Comparison of ENCODE assay signal across 8 cellular contexts in the genomic region with DNA sequence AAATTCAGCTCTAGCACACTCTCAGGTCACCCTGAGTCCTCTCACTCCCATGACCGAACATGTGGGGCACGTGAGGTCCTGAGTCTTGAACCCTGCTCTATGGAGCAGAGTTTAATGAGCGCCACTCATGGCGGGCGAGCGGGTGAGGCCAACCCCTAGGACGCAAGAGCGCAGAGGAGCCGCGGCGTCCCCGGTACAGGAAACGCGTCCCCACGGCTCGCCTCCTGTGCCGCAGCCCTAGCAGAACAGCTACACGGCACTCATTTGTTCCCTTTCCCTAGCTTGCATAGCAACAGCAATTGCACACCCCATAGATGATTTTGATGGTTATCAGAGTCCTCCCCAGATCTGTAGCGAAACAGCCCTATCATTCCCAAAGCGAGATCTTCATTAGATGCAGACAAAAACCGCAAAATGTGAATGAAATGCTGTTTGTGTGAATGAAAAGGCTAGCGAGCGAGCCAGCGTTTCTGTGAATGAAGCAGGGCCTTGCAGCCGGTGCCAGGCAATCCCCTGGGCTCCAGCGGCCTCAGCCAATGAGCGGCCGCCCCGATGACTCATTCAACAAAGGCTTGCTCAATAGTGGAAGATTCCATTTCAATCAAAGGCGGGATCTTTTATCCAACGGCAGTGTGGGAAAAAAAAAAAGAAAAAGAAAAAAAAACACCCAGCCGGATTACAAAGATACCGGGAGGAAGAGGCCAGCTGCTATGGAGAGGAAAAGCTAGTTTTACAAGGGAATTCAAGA. TPM values are rescaled to one million over a fixed set of nuclear protein-coding genes. Genes with fewer than 3 reads are reported as not detected.
DNase-seq lines count a peak whose midpoint lies in the region; FAIRE-seq and TF ChIP-seq lines count a peak whose summit lies in the region.

No MANE protein-coding gene starts in this region.

- peak; percentile 47 for FAIRE-seq in bronchial epithelial cell (lab: Jason Lieb, UNC)

- H3K4me3 ChIP-seq in bronchial epithelial cell (ENCODE audit: low read depth, low read length) (peak overlapping the region; percentile 33), iPS-11a (ENCODE audit: low read depth, low read length) (peak overlapping the region; percentile 39), rectal smooth muscle tissue (ENCODE audit: low read length) (peak overlapping the region; percentile 66)

- in situ Hi-C loops in GM13976 (cut with MboI; ENCODE audit: low sequenced_read_pairs, unreplicated experiment), result no loop called here

- H3K27me3 ChIP-seq in bronchial epithelial cell (ENCODE audit: control insufficient read depth, insufficient read depth, low read length), result peaks cover 7% of the 10 kb centered on the region
- peaks cover 11% of the 10 kb centered on the region for H3K27me3 ChIP-seq in rectal smooth muscle tissue (ENCODE audit: control insufficient read depth, insufficient read depth, low read length)

- TF ChIP-seq CTCF in GM13976 (IDR thresholded peaks at IDR 0.05; ENCODE audit: borderline replicate concordance, control extremely low read depth, extremely low read depth, insufficient read depth, missing control alignments), result no peak
- no peak for TF ChIP-seq CTCF in bronchial epithelial cell (IDR thresholded peaks at IDR 0.05; ENCODE audit: insufficient read depth, low read length, severe bottlenecking)

- H3K27ac ChIP-seq in rectal smooth muscle tissue (ENCODE audit: low read depth, low read length), result peak overlapping the region; percentile 26

- H3K9ac ChIP-seq in rectal smooth muscle tissue (ENCODE audit: low read length), result no peak overlapping the region

- DNase-seq in GM13976 (ENCODE audit: low spot score) (peak; percentile 45), NCI-H128 (lab: John Stamatoyannopoulos, UW; ENCODE audit: unreplicated experiment) (peak; percentile 86), SKM-1 treated with dmso at 0.1 percent for 144 hours (lab: John Stamatoyannopoulos, UW; ENCODE audit: unreplicated experiment) (peak; percentile 48), bronchial epithelial cell (ENCODE audit: low read depth) (peak; percentile 85), NCI-H187 treated with DMSO at 0.1 percent for 48 hours (lab: John Stamatoyannopoulos, UW) (no peak)
- DNase-seq in effector CD8-positive, alpha-beta T cell (lab: John Stamatoyannopoulos, UW), result no peak

- H3K4me1 ChIP-seq in rectal smooth muscle tissue (ENCODE audit: control insufficient read depth, insufficient read depth, low read length), result peaks cover 14% of the 10 kb centered on the region

- H3K36me3 ChIP-seq in bronchial epithelial cell (ENCODE audit: control insufficient read depth, insufficient read depth, low read length), result no peaks in the 10 kb centered on the region
- no peaks in the 10 kb centered on the region for H3K36me3 ChIP-seq in rectal smooth muscle tissue (ENCODE audit: control insufficient read depth, insufficient read depth, low read length)

RNA-seq across cellular contexts. Expression of gene SHC3, which starts 1.5 kb away (rescaled TPM):
- total RNA-seq in bronchial epithelial cell, result under 0.01 and 0.26 TPM in 2 replicates

Comparison
In these comparisons a context has a peak if more than half of its experiments do, and no peak if none do; other contexts are left out.
1. DNase-seq: peak in GM13976 (single experiment), NCI-H128 (single experiment), SKM-1 treated with dmso at 0.1 percent for 144 hours (single experiment) and bronchial epithelial cell (single experiment); none in NCI-H187 treated with DMSO at 0.1 percent for 48 hours (single experiment) and effector CD8-positive, alpha-beta T cell (single experiment).
2. Peak in every context shown above with its lines, with median percentiles within 50 percentile points of each other: H3K4me3 ChIP-seq.